In the genomic region with DNA sequence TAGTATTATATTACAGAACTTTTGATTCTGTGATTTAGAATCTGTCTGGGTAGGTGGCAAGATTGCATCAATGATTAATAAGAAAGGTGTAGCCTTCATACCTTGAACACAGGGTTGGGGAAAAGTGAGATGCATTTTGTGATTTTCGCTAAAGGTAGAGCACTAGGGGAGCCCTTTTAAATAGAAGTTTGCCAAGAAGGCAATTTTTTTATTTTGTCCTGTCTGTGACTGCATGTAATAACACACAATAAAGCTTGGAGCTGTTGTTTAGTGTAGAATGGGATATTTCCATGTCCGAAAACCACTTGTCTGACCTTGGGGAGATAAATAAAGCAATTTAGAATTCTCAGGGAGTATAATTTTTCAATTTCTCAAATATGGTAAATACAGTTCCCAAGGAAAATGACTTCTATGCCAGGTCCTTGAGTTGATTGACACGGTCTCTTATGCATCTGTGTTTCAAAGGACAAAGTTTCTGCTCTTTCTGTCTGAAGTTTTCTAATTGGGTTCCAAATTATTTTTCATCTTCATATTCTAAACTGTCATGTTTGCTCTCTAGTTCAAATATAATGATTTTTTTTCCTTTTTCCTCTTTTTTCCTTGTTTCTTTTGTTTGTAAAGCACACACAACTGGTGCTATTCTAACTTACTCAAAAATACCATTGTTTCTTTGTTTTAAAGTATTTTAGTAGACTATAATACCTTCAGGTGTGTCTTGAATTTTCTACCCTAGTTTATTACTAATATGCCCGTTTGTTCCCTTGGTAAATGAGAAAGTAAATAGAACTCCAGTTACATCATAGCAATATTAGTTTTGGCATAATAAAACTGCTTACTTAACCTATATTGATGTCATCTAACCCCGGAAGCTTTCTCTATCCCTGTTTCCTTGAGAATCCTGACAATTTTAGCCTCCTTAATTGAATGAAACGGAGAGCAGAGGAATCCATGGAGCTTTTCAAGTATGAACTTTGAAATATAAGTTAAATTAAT, we compare ENCODE assay signal across 1 cellular context.
TF ChIP-seq lines count a peak whose summit lies in the region.

No MANE protein-coding gene starts in this region.

TF ChIP-seq in SK-N-SH, 30 proteins besides CTCF, POLR2A, EP300 and RAD21:
- TF ChIP-seq, protein P1, sequence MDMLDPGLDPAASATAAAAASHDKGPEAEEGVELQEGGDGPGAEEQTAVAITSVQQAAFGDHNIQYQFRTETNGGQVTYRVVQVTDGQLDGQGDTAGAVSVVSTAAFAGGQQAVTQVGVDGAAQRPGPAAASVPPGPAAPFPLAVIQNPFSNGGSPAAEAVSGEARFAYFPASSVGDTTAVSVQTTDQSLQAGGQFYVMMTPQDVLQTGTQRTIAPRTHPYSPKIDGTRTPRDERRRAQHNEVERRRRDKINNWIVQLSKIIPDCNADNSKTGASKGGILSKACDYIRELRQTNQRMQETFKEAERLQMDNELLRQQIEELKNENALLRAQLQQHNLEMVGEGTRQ (IDR thresholded peaks at IDR 0.05; ENCODE audit: borderline replicate concordance, low read depth, low read length), result no peak
- TF ChIP-seq REST (IDR thresholded peaks at IDR 0.05; ENCODE audit: low read depth, low read length) (no peak), YY1 (IDR thresholded peaks at IDR 0.05; ENCODE audit: low read depth) (no peak), FOSL2 (IDR thresholded peaks at IDR 0.05; ENCODE audit: borderline replicate concordance, low read depth) (no peak), MEF2A (IDR thresholded peaks at IDR 0.05; ENCODE audit: borderline replicate concordance, low read depth) (no peak), POLR2AphosphoS5 (IDR thresholded peaks at IDR 0.05; ENCODE audit: low read depth, low read length) (no peak), FOXJ3 (CRISPR knock-in tag; IDR thresholded peaks at IDR 0.05) (no peak), FOXM1 (IDR thresholded peaks at IDR 0.05; ENCODE audit: low read depth) (no peak), MXI1 (IDR thresholded peaks at IDR 0.05; ENCODE audit: low read depth, low read length) (no peak), GABPA (IDR thresholded peaks at IDR 0.05; ENCODE audit: low read depth) (no peak), SIN3A (IDR thresholded peaks at IDR 0.05; ENCODE audit: borderline replicate concordance, low read depth, low read length) (no peak), NRF1 (IDR thresholded peaks at IDR 0.05; ENCODE audit: low read depth, low read length) (no peak), CHD2 (IDR thresholded peaks at IDR 0.05; ENCODE audit: low read length, partially characterized antibody) (no peak), IRF3 (IDR thresholded peaks at IDR 0.05; ENCODE audit: low read depth, low read length) (no peak), TCF12 (IDR thresholded peaks at IDR 0.05) (no peak), ELF1 (IDR thresholded peaks at IDR 0.05) (no peak), ZBTB33 (IDR thresholded peaks at IDR 0.05; ENCODE audit: borderline replicate concordance, low read depth) (no peak), RFX5 (IDR thresholded peaks at IDR 0.05; ENCODE audit: low read length) (no peak)
- TF ChIP-seq, protein P2, sequence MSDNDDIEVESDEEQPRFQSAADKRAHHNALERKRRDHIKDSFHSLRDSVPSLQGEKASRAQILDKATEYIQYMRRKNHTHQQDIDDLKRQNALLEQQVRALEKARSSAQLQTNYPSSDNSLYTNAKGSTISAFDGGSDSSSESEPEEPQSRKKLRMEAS (IDR thresholded peaks at IDR 0.05; ENCODE audit: low read depth), result no peak
